19 cellular contexts compared by ENCODE assay signal in genomic region chr7:108057951-108058391, GRCh38. TPM values are rescaled to one million over a fixed set of nuclear protein-coding genes. Genes with fewer than 3 reads are reported as not detected.
"Had no signal": no experiment of that assay in that cellular context is flagged by ENCODE, and none has a peak within 500 bp of the region (broad histone marks: within the 10 kb centered on the region; RNA-seq: fewer than 3 reads in every experiment).

No MANE protein-coding gene starts in this region.

- H3K79me2 ChIP-seq: parathyroid adenoma had no signal

- H3K27me3 Mint-ChIP-seq: activated CD4-positive, alpha-beta T cell treated with anti-CD3 and anti-CD28 coated beads, Interleukin-2, amount 10 ng/mL, durations not matched to agents 24 days and 14 days had no signal

- H2AFZ ChIP-seq: parathyroid adenoma had no signal

- H3K36me3 ChIP-seq: ascending aorta, gastroesophageal sphincter, heart right ventricle, neutrophil, upper lobe of right lung had no signal

- H3K4me3 ChIP-seq: ascending aorta, gastroesophageal sphincter, heart right ventricle, upper lobe of right lung had no signal

- ATAC-seq: activated CD8-positive, alpha-beta T cell treated with anti-CD3 and anti-CD28 coated beads, Interleukin-2, amount 10 ng/mL, durations not matched to agents 7 days and 5 days; gastroesophageal sphincter; natural killer cell; upper lobe of right lung had no signal

- H3K4me1 Mint-ChIP-seq: activated CD4-positive, alpha-beta T cell treated with anti-CD3 and anti-CD28 coated beads, Interleukin-2, amount 10 ng/mL, durations not matched to agents 24 days and 14 days; activated naive CD4-positive, alpha-beta T cell treated with anti-CD3 and anti-CD28 coated beads, Interleukin-2, amount 10 ng/mL, durations not matched to agents 7 days and 5 days; natural killer cell had no signal

- H3K4me1 ChIP-seq: ascending aorta, parathyroid adenoma had no signal

- H3K27me3 ChIP-seq: ascending aorta, gastroesophageal sphincter, heart right ventricle, neutrophil, upper lobe of right lung had no signal

- H3K4me3 Mint-ChIP-seq: activated CD4-positive, alpha-beta T cell treated with anti-CD3 and anti-CD28 coated beads, Interleukin-2, amount 10 ng/mL, durations not matched to agents 24 days and 14 days; activated CD8-positive, alpha-beta T cell treated with anti-CD3 and anti-CD28 coated beads, Interleukin-2, amount 10 ng/mL, durations not matched to agents 7 days and 5 days; activated naive CD4-positive, alpha-beta T cell treated with anti-CD3 and anti-CD28 coated beads, Interleukin-2, amount 10 ng/mL, durations not matched to agents 7 days and 5 days; natural killer cell had no signal

- DNase-seq: activated CD4-positive, alpha-beta T cell treated with anti-CD3 and anti-CD28 coated beads, Interleukin-2, amount 10 ng/mL, durations not matched to agents 24 days and 14 days; activated CD8-positive, alpha-beta T cell treated with anti-CD3 and anti-CD28 coated beads, Interleukin-2, amount 10 ng/mL, durations not matched to agents 7 days and 5 days; activated effector memory CD4-positive, alpha-beta T cell treated with Interleukin-2 at 50 U/mL for 16 hours; activated naive CD4-positive, alpha-beta T cell treated with anti-CD3 and anti-CD28 coated beads, Interleukin-2, amount 10 ng/mL, durations not matched to agents 7 days and 5 days; activated T-cell treated with anti-CD3 and anti-CD28 coated beads, Interleukin-2, amount 50 U/mL, for 48 hours; cerebellar nuclear complex; cortex of kidney; heart right ventricle; mesendoderm; natural killer cell; stimulated activated CD8-positive, alpha-beta memory T cell treated with anti-CD3 and anti-CD28 coated beads, Interleukin-4, amount 100 ng/mL, for 48 hours; stimulated activated naive CD4-positive, alpha-beta T cell; T1000; upper lobe of right lung had no signal

- H3K9me3 Mint-ChIP-seq: activated CD4-positive, alpha-beta T cell treated with anti-CD3 and anti-CD28 coated beads, Interleukin-2, amount 10 ng/mL, durations not matched to agents 24 days and 14 days; activated naive CD4-positive, alpha-beta T cell treated with anti-CD3 and anti-CD28 coated beads, Interleukin-2, amount 10 ng/mL, durations not matched to agents 7 days and 5 days; natural killer cell had no signal

- H3K36me3 Mint-ChIP-seq: activated naive CD4-positive, alpha-beta T cell treated with anti-CD3 and anti-CD28 coated beads, Interleukin-2, amount 10 ng/mL, durations not matched to agents 7 days and 5 days; natural killer cell had no signal

- H3K27ac Mint-ChIP-seq: activated CD4-positive, alpha-beta T cell treated with anti-CD3 and anti-CD28 coated beads, Interleukin-2, amount 10 ng/mL, durations not matched to agents 24 days and 14 days; activated CD8-positive, alpha-beta T cell treated with anti-CD3 and anti-CD28 coated beads, Interleukin-2, amount 10 ng/mL, durations not matched to agents 7 days and 5 days; activated naive CD4-positive, alpha-beta T cell treated with anti-CD3 and anti-CD28 coated beads, Interleukin-2, amount 10 ng/mL, durations not matched to agents 7 days and 5 days; natural killer cell had no signal

- H3K27ac ChIP-seq: ascending aorta, gastroesophageal sphincter, heart right ventricle, neutrophil, parathyroid adenoma, upper lobe of right lung had no signal

RNA-seq across cellular contexts. Expression of gene LAMB1, which starts 55.0 kb away (rescaled TPM):
- total RNA-seq: activated CD4-positive, alpha-beta T cell treated with anti-CD3 and anti-CD28 coated beads, Interleukin-2, amount 10 ng/mL, durations not matched to agents 24 days and 14 days; activated CD8-positive, alpha-beta T cell treated with anti-CD3 and anti-CD28 coated beads, Interleukin-2, amount 10 ng/mL, durations not matched to agents 7 days and 5 days; natural killer cell; T-helper 1 cell treated with Interleukin-12 subunit alpha and Interleukin-12 subunit beta and Interleukin-4 antibody, amounts not matched to agents 30 ng/mL and 1 ng/mL, for 36 hours had no signal
